In the genomic region with DNA sequence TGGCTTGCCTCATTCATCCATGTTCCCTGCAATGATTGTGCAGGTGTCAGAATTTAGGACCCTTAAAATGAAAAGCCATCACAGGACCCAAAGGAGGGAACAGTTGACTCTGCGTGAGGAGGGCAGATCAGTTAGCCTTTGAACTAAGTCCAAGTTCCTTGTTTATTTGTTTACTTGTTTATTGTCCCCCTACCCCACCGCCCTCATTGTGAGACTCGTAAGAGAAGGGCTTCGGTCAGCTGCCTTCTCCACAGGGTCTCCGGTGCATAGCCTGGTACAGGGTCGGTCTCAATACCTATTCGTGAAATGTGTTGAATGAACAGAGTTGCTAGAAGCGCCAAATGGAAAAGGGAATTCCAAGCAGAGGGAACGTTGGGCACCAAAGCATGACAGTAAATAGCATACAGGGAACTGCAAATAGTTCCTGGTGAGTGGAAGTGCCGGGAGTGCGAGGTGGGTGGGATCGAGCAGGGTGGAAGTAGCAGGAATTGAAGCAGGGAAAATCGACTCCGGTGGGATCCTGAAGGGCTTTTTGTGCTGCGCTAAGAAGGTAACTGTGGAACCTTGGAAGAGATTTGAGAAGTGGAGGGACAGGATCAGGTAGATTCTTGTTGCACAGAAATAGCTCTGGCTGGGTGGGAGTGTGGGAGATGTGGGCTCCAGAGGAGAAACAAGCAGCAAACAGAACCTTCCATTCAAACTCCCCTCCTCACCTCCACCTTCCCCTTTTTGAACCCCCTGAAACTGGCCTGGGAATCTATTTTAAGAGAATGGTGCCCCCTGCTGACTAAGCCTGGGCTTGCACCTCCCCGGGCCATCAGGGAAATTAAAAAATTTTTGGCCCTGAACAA, we compare ENCODE assay signal across 8 cellular contexts. TPM values are rescaled to one million over a fixed set of nuclear protein-coding genes. Genes with fewer than 3 reads are reported as not detected.
DNase-seq lines count a peak whose midpoint lies in the region; ATAC-seq and TF ChIP-seq lines count a peak whose summit lies in the region.

No MANE protein-coding gene starts in this region.

- no peaks in the 10 kb centered on the region; the same call in 1 of the 2 replicates for H3K27me3 ChIP-seq in KMS-11 (ENCODE audit: insufficient read depth, low read depth)
- H3K27me3 ChIP-seq in ascending aorta = no peaks in the 10 kb centered on the region

- no peaks in the 10 kb centered on the region for H3K9me3 ChIP-seq in ascending aorta

- peaks cover 6% of the 10 kb centered on the region for H3K4me1 ChIP-seq in KMS-11 (ENCODE audit: low read depth, poor library complexity, severe bottlenecking)
- H3K4me1 ChIP-seq in ascending aorta = peaks cover 3 to 31% of the 10 kb centered on the region in 2 donors

- H3K4me2 ChIP-seq in KMS-11 = no peak overlapping the region

- intact Hi-C loops in ascending aorta (cut with DNase I) = loop anchor here (1.0 to 5.0 kb wide), 4 partner anchors 58 to 198 kb away; a partner anchor contains a TSS

- no peaks in the 10 kb centered on the region for H4K20me1 ChIP-seq in KMS-11 (ENCODE audit: insufficient read depth)

- H3K4me3 ChIP-seq in KMS-11 (IDR thresholded peaks at IDR 0.05; ENCODE audit: insufficient read depth, low read depth, low read length) (no peak overlapping the region), ascending aorta (peak overlapping the region; percentile 8 to 35)

- H2AFZ ChIP-seq in KMS-11 (ENCODE audit: low read depth) = no peak overlapping the region

- H3K36me3 ChIP-seq in KMS-11 (ENCODE audit: insufficient read depth) (no peaks in the 10 kb centered on the region), ascending aorta (peaks cover under 1 to 2% of the 10 kb centered on the region in 2 donors)

- TF ChIP-seq CTCF in KMS-11 (conservative IDR thresholded peaks at IDR 0.05; ENCODE audit: low read depth, low read length) (peak; percentile 99), ascending aorta (IDR thresholded peaks at IDR 0.05) (peak; percentile 92 to 95 (median 95))

- peak; percentile 16 for DNase-seq in DMS114 treated with DMSO at 0.1 percent for 48 hours (lab: John Stamatoyannopoulos, UW; ENCODE audit: unreplicated experiment)
- peak; percentile 39 to 56 (median 51) for DNase-seq in T-helper 2 cell
- DNase-seq in ascending aorta (ENCODE audit: low spot score in 2 of 2) = no peak
- DNase-seq in iPS-NIHi7 (ENCODE audit: extremely low spot score) = peak; percentile 67
- peak; percentile 81 for DNase-seq in stimulated activated CD4-positive, alpha-beta T cell treated with anti-CD3 and anti-CD28 coated beads, Interleukin-15, amount 100 ng/mL, for 24 hours

- no peaks in the 10 kb centered on the region for H3K79me2 ChIP-seq in KMS-11 (ENCODE audit: insufficient read depth, low read depth)

- no peak for ATAC-seq in GM18873 (IDR thresholded peaks at IDR 0.05; ENCODE audit: low FRiP score, unreplicated experiment)
- no peak for ATAC-seq in HG03139 (IDR thresholded peaks at IDR 0.05; ENCODE audit: unreplicated experiment)

- no peak overlapping the region for H3K27ac ChIP-seq in KMS-11
- peak overlapping the region; percentile 57 to 65 for H3K27ac ChIP-seq in ascending aorta

- H3K9ac ChIP-seq in KMS-11 = no peak overlapping the region

RNA-seq across cellular contexts. Expression of a gene that starts 12.7 kb away (rescaled TPM):
- total RNA-seq in ascending aorta = 123 TPM

RNA-seq across cellular contexts. Expression of a gene that starts 17.2 kb away (rescaled TPM):
- 189 TPM for total RNA-seq in ascending aorta

Comparison
In these comparisons a context has a peak if more than half of its experiments do, and no peak if none do; other contexts are left out.
1. DNase-seq: peak in DMS114 treated with DMSO at 0.1 percent for 48 hours (single experiment), T-helper 2 cell (5 of 5), iPS-NIHi7 (single experiment) and stimulated activated CD4-positive, alpha-beta T cell treated with anti-CD3 and anti-CD28 coated beads, Interleukin-15, amount 100 ng/mL, for 24 hours (single experiment); none in ascending aorta (0 of 2).